In the genomic region with DNA sequence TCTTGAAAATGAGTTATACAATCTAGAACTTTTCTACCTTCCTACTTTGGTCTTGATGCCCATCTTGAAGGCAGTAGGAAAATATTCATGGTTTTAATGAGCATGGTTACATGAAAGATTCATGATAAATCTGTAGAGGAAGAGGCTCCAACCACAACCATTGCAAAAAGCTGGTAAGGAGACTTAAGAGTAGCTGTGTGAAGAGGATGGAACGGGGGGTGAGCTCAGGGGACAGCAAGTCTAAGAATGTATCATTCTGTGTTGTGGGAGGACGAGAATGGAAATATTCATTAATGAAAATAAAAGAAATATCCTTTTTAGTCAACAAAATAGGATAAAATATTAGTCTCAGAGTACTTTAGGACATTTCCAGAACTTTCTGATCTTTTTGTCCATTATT, we compare ENCODE assay signal across 1 cellular context.
TF ChIP-seq lines count a peak whose summit lies in the region.

No MANE protein-coding gene starts in this region.

TF ChIP-seq in IMR-90, 13 proteins besides CTCF, POLR2A, EP300 and RAD21 (continued from another document):
- no peak for TF ChIP-seq RCOR1 (IDR thresholded peaks at IDR 0.05; ENCODE audit: insufficient replicate concordance, low read length)
- no peak for TF ChIP-seq SMC3 (IDR thresholded peaks at IDR 0.05; ENCODE audit: low read depth, low read length)
- TF ChIP-seq MAZ (IDR thresholded peaks at IDR 0.05; ENCODE audit: borderline replicate concordance, low read depth, low read length), result no peak
- TF ChIP-seq BHLHE40 (IDR thresholded peaks at IDR 0.05; ENCODE audit: low read depth, low read length), result no peak
- TF ChIP-seq FOS (IDR thresholded peaks at IDR 0.05; ENCODE audit: low read depth, low read length), result no peak
- TF ChIP-seq RFX5 (IDR thresholded peaks at IDR 0.05; ENCODE audit: low read depth, low read length), result no peak
- TF ChIP-seq CEBPB (IDR thresholded peaks at IDR 0.05; ENCODE audit: low read depth, low read length), result no peak
- no peak for TF ChIP-seq NFE2L2 (IDR thresholded peaks at IDR 0.05; ENCODE audit: low read depth, low read length)
- no peak for TF ChIP-seq CHD1 (IDR thresholded peaks at IDR 0.05; ENCODE audit: low read depth, low read length)
- no peak for TF ChIP-seq MAFK (IDR thresholded peaks at IDR 0.05; ENCODE audit: low read depth, low read length)
- TF ChIP-seq, protein P1, sequence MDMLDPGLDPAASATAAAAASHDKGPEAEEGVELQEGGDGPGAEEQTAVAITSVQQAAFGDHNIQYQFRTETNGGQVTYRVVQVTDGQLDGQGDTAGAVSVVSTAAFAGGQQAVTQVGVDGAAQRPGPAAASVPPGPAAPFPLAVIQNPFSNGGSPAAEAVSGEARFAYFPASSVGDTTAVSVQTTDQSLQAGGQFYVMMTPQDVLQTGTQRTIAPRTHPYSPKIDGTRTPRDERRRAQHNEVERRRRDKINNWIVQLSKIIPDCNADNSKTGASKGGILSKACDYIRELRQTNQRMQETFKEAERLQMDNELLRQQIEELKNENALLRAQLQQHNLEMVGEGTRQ (IDR thresholded peaks at IDR 0.05; ENCODE audit: low read depth, low read length), result no peak
- TF ChIP-seq MXI1 (IDR thresholded peaks at IDR 0.05; ENCODE audit: borderline replicate concordance, low read depth, low read length), result no peak
